21 cellular contexts compared by ENCODE assay signal in genomic region chr14:102809870-102810269, GRCh38. TPM values are rescaled to one million over a fixed set of nuclear protein-coding genes. Genes with fewer than 3 reads are reported as not detected.
DNase-seq lines count a peak whose midpoint lies in the region; ATAC-seq and TF ChIP-seq lines count a peak whose summit lies in the region.
"Had no signal": no experiment of that assay in that cellular context is flagged by ENCODE, and none has a peak within 500 bp of the region (broad histone marks: within the 10 kb centered on the region; RNA-seq: fewer than 3 reads in every experiment).

No MANE protein-coding gene starts in this region.

- DNase-seq in activated CD4-positive, alpha-beta T cell treated with anti-CD3 and anti-CD28 coated beads for 36 hours = no peak
- DNase-seq in activated CD4-positive, alpha-beta T cell treated with anti-CD3 and anti-CD28 coated beads, Interleukin-2, amount 50 U/mL, for 48 hours = no peak
- peak; percentile 51 for DNase-seq in fibroblast of villous mesenchyme (ENCODE audit: low read depth)
- DNase-seq in medulla oblongata (ENCODE audit: extremely low spot score) = no peak
- DNase-seq in dorsolateral prefrontal cortex = no peak
- DNase-seq: BE2C; Caco-2; DMS79 treated with DMSO at 0.1 percent for 48 hours; effector CD4-positive, alpha-beta T cell; heart left ventricle; kidney glomerular epithelial cell; lower lobe of right lung; MV-4-11; NCI-H510A treated with DMSO at 0.1 percent for 48 hours; Peyer's patch; SIG-M5 had no signal

- H3K9ac ChIP-seq in BLaER1 = no peak overlapping the region

- peaks cover 49% of the 10 kb centered on the region for H3K4me1 ChIP-seq in BLaER1

- no peaks in the 10 kb centered on the region for H3K9me3 ChIP-seq in BLaER1
- H3K9me3 ChIP-seq: BE2C, Caco-2, heart left ventricle, lower lobe of right lung, Peyer's patch had no signal

- H3K9me3 Mint-ChIP-seq in activated CD4-positive, alpha-beta T cell treated with anti-CD3 and anti-CD28 coated beads for 36 hours (ENCODE audit: low read depth) = no peaks in the 10 kb centered on the region

- peaks cover 26% of the 10 kb centered on the region for H3K36me3 ChIP-seq in BLaER1
- H3K36me3 ChIP-seq: BE2C, heart left ventricle, lower lobe of right lung, Peyer's patch had no signal

- H3K4me3 Mint-ChIP-seq in activated CD4-positive, alpha-beta T cell treated with anti-CD3 and anti-CD28 coated beads for 36 hours = no peak overlapping the region

- POLR2A ChIA-PET in activated CD4-positive, alpha-beta T cell treated with anti-CD3 and anti-CD28 coated beads for 36 hours (lab: Charles Lee) = no interaction called here

- intact Hi-C loops in activated CD4-positive, alpha-beta T cell treated with anti-CD3 and anti-CD28 coated beads for 36 hours (cut with DNase I, micrococcal nuclease) = loop anchor here in 1 of 2 experiments (5.0 to 10.0 kb wide), 3 partner anchors 522 to 998 kb away; partner anchors contain the start of gene EIF5
- intact Hi-C loops in dorsolateral prefrontal cortex (cut with DNase I) = no loop called here

- H3K4me1 Mint-ChIP-seq in activated CD4-positive, alpha-beta T cell treated with anti-CD3 and anti-CD28 coated beads for 36 hours = peaks cover 91% of the 10 kb centered on the region

- 0 out of 2 replicates have a peak overlapping the region, but pooled peaks have one; percentile 11 for H3K4me2 ChIP-seq in BLaER1

- H3K27ac Mint-ChIP-seq in activated CD4-positive, alpha-beta T cell treated with anti-CD3 and anti-CD28 coated beads for 36 hours = peak overlapping the region; percentile 72

- CTCF ChIA-PET in activated CD4-positive, alpha-beta T cell treated with anti-CD3 and anti-CD28 coated beads for 36 hours (lab: Charles Lee) = interaction anchor here (0.7 to 5.4 kb wide), 2 partner anchors 10 to 22 kb away, joined by 3 to 40 read pairs; no protein-coding TSS in a partner anchor

- H3K27me3 Mint-ChIP-seq in activated CD4-positive, alpha-beta T cell treated with anti-CD3 and anti-CD28 coated beads for 36 hours = no peaks in the 10 kb centered on the region

- H3K27ac ChIP-seq in BLaER1 (no peak overlapping the region), VCaP (peak overlapping the region; percentile 33; the same call in 1 of the 2 replicates), dorsolateral prefrontal cortex (no peak overlapping the region)
- H3K27ac ChIP-seq: epithelial cell of prostate, heart left ventricle, lower lobe of right lung had no signal

- H3K27me3 ChIP-seq in BLaER1 (no peaks in the 10 kb centered on the region), dorsolateral prefrontal cortex (no peaks in the 10 kb centered on the region)
- H3K27me3 ChIP-seq: BE2C, heart left ventricle, Peyer's patch had no signal

- H3K4me3 ChIP-seq in BLaER1 (no peak overlapping the region), fibroblast of villous mesenchyme (ENCODE audit: low read depth, low read length) (no peak overlapping the region), dorsolateral prefrontal cortex (no peak overlapping the region)
- H3K4me3 ChIP-seq: heart left ventricle, lower lobe of right lung, Peyer's patch had no signal

- H3K36me3 Mint-ChIP-seq in activated CD4-positive, alpha-beta T cell treated with anti-CD3 and anti-CD28 coated beads for 36 hours (ENCODE audit: low read depth) = peaks cover 67% of the 10 kb centered on the region

- TF ChIP-seq CTCF in VCaP (conservative IDR thresholded peaks at IDR 0.05) (no peak), fibroblast of villous mesenchyme (IDR thresholded peaks at IDR 0.05; ENCODE audit: insufficient read depth, low read depth, low read length) (no peak), dorsolateral prefrontal cortex (IDR thresholded peaks at IDR 0.05 in 54 of 56, conservative IDR thresholded peaks at IDR 0.05 in 2 of 56; ENCODE audit: low read depth in 1 of 56, partially characterized antibody in 56 of 56) (no peak)

- H4K20me1 ChIP-seq in BLaER1 = peaks cover 93% of the 10 kb centered on the region

- no peak for ATAC-seq in activated CD4-positive, alpha-beta T cell treated with anti-CD3 and anti-CD28 coated beads for 36 hours
- no peak for ATAC-seq in HG03432 (IDR thresholded peaks at IDR 0.05; ENCODE audit: unreplicated experiment)
- ATAC-seq: heart left ventricle, lower lobe of right lung, sciatic nerve had no signal

RNA-seq across cellular contexts. Expression of gene TRAF3, which starts 32.6 kb away (rescaled TPM):
- total RNA-seq in activated CD4-positive, alpha-beta T cell treated with anti-CD3 and anti-CD28 coated beads for 36 hours = 10 to 100 TPM; 66.4 to 83.7 TPM
- 16.1 and 30.7 TPM in 2 replicates for total RNA-seq in fibroblast of villous mesenchyme
- total RNA-seq in dorsolateral prefrontal cortex = 10 to 100 TPM; 30.1 to 66.2 (median 43.2) TPM
